In genomic region chr5:83430130-83431010, GRCh38 we compare ENCODE assay signal across 8 cellular contexts. TPM values are rescaled to one million over a fixed set of nuclear protein-coding genes. Genes with fewer than 3 reads are reported as not detected.
DNase-seq lines count a peak whose midpoint lies in the region; ATAC-seq and TF ChIP-seq lines count a peak whose summit lies in the region.

No MANE protein-coding gene starts in this region.

- H3K27ac ChIP-seq in DND-41 (ENCODE audit: low read length): no peak overlapping the region
- H3K27ac ChIP-seq in SK-N-MC: no peak overlapping the region
- H3K27ac ChIP-seq in cardiac muscle cell: no peak overlapping the region
- H3K27ac ChIP-seq in prostate gland: no peak overlapping the region

- H3K4me2 ChIP-seq in DND-41 (ENCODE audit: insufficient read depth, low read length): no peak overlapping the region

- H4K20me1 ChIP-seq in DND-41 (ENCODE audit: insufficient read depth, low read length): no peaks in the 10 kb centered on the region

- DNase-seq in DND-41 (peak; percentile 61), HuH-7.5 (ENCODE audit: low spot score) (peak; percentile 12), SK-N-MC (ENCODE audit: low read depth, low spot score) (peak; percentile 48), cardiac muscle cell (ENCODE audit: low read depth in 1 of 2, low spot score in 1 of 2) (peak; percentile 82 to 87), prostate gland (ENCODE audit: low spot score) (peak; percentile 29), OCI-M2 (lab: John Stamatoyannopoulos, UW; ENCODE audit: unreplicated experiment) (no peak)
- DNase-seq in activated naive CD4-positive, alpha-beta T cell treated with anti-CD3 and anti-CD28 coated beads, Interleukin-2, amount 50 U/mL, for 72 hours (ENCODE audit: low spot score in 2 of 2): peak in 1 of 2 donors; percentile 60

- no peak overlapping the region for H2AFZ ChIP-seq in DND-41 (ENCODE audit: low read depth, low read length)

- H3K79me2 ChIP-seq in DND-41 (ENCODE audit: insufficient read depth, low read length): no peaks in the 10 kb centered on the region

- H3K36me3 Mint-ChIP-seq in activated naive CD4-positive, alpha-beta T cell treated with anti-CD3 and anti-CD28 coated beads, Interleukin-2, amount 50 U/mL, for 72 hours: no peaks in the 10 kb centered on the region

- intact Hi-C loops in prostate gland (cut with DNase I): no loop called here

- H3K27me3 ChIP-seq in DND-41 (ENCODE audit: insufficient read depth, low read length, poor library complexity) (no peaks in the 10 kb centered on the region), cardiac muscle cell (no peaks in the 10 kb centered on the region), prostate gland (replicated peaks; ENCODE audit: insufficient read depth) (no peaks in the 10 kb centered on the region)

- peaks cover 5% of the 10 kb centered on the region; the same call in 1 of the 2 replicates for H3K4me1 ChIP-seq in DND-41 (ENCODE audit: insufficient read depth, low read length)
- H3K4me1 ChIP-seq in cardiac muscle cell (ENCODE audit: low read depth): peaks cover 10% of the 10 kb centered on the region
- no peaks in the 10 kb centered on the region for H3K4me1 ChIP-seq in prostate gland (replicated peaks)

- no peaks in the 10 kb centered on the region for H3K9me3 Mint-ChIP-seq in activated naive CD4-positive, alpha-beta T cell treated with anti-CD3 and anti-CD28 coated beads, Interleukin-2, amount 50 U/mL, for 72 hours

- TF ChIP-seq POLR2A in prostate gland (IDR thresholded peaks at IDR 0.05): no peak

- 60% methylated on average over 13 of the region's 13 CpGs for WGBS in prostate gland

- no peak overlapping the region for H3K9ac ChIP-seq in DND-41 (ENCODE audit: low read depth, low read length)
- no peak overlapping the region for H3K9ac ChIP-seq in SK-N-MC (ENCODE audit: insufficient read length)

- H3K4me3 ChIP-seq in DND-41 (ENCODE audit: low read depth in 1 of 2, low read length in 2 of 2) (no peak overlapping the region), SK-N-MC (no peak overlapping the region), cardiac muscle cell (no peak overlapping the region), prostate gland (no peak overlapping the region)

- H3K27ac Mint-ChIP-seq in activated naive CD4-positive, alpha-beta T cell treated with anti-CD3 and anti-CD28 coated beads, Interleukin-2, amount 50 U/mL, for 72 hours: no peak overlapping the region

- peak; percentile 81 for ATAC-seq in DND-41 (ENCODE audit: insufficient read depth, low read depth)
- peak; percentile 59 for ATAC-seq in GM21447 (IDR thresholded peaks at IDR 0.05; ENCODE audit: unreplicated experiment)
- ATAC-seq in activated naive CD4-positive, alpha-beta T cell treated with anti-CD3 and anti-CD28 coated beads, Interleukin-2, amount 50 U/mL, for 72 hours: peak; percentile 74 to 84

- TF ChIP-seq CTCF in DND-41 (IDR thresholded peaks at IDR 0.05; ENCODE audit: borderline replicate concordance, extremely low read depth, low read length, poor library complexity, severe bottlenecking): peak; percentile 84
- TF ChIP-seq CTCF in cardiac muscle cell (IDR thresholded peaks at IDR 0.05; ENCODE audit: low read depth, low read length): peak; percentile 96
- peak; percentile 25 to 66 (median 61) for TF ChIP-seq CTCF in prostate gland (IDR thresholded peaks at IDR 0.05)

- H3K9me3 ChIP-seq in DND-41 (ENCODE audit: insufficient read depth, low read length, severe bottlenecking) (no peaks in the 10 kb centered on the region), SK-N-MC (ENCODE audit: low read depth, low read length) (no peaks in the 10 kb centered on the region), cardiac muscle cell (ENCODE audit: low read depth) (no peaks in the 10 kb centered on the region), prostate gland (no peaks in the 10 kb centered on the region)

- no peaks in the 10 kb centered on the region for H3K36me3 ChIP-seq in DND-41 (ENCODE audit: insufficient read depth, low read length)
- H3K36me3 ChIP-seq in SK-N-MC (ENCODE audit: insufficient read depth, low read length): no peaks in the 10 kb centered on the region
- no peaks in the 10 kb centered on the region for H3K36me3 ChIP-seq in cardiac muscle cell
- no peaks in the 10 kb centered on the region for H3K36me3 ChIP-seq in prostate gland

RNA-seq across cellular contexts. Expression of gene VCAN, which starts 41.2 kb away (rescaled TPM):
- total RNA-seq in activated naive CD4-positive, alpha-beta T cell treated with anti-CD3 and anti-CD28 coated beads, Interleukin-2, amount 50 U/mL, for 72 hours: under 1 TPM; 0.04 to 0.11 TPM
- total RNA-seq in cardiac muscle cell (414 and 618 TPM in 2 replicates), prostate gland (10 to 100 TPM; 24.4 to 72.9 TPM)
- 184 and 273 TPM in 2 replicates for polyA plus RNA-seq in cardiac muscle cell

Comparison
In these comparisons a context has a peak if more than half of its experiments do, and no peak if none do; other contexts are left out.
1. RNA of gene VCAN, which starts 41.2 kb away (total RNA-seq): 414 to 618 TPM in cardiac muscle cell and 24.4 to 72.9 TPM in prostate gland; 0.04 to 0.11 TPM in activated naive CD4-positive, alpha-beta T cell treated with anti-CD3 and anti-CD28 coated beads, Interleukin-2, amount 50 U/mL, for 72 hours; every median in the first group is over 10 times any median in the second.
2. Peak in every context shown above with its lines, with median percentiles within 50 percentile points of each other: ATAC-seq and CTCF ChIP-seq.